1 cellular context compared by ENCODE assay signal in the genomic region with DNA sequence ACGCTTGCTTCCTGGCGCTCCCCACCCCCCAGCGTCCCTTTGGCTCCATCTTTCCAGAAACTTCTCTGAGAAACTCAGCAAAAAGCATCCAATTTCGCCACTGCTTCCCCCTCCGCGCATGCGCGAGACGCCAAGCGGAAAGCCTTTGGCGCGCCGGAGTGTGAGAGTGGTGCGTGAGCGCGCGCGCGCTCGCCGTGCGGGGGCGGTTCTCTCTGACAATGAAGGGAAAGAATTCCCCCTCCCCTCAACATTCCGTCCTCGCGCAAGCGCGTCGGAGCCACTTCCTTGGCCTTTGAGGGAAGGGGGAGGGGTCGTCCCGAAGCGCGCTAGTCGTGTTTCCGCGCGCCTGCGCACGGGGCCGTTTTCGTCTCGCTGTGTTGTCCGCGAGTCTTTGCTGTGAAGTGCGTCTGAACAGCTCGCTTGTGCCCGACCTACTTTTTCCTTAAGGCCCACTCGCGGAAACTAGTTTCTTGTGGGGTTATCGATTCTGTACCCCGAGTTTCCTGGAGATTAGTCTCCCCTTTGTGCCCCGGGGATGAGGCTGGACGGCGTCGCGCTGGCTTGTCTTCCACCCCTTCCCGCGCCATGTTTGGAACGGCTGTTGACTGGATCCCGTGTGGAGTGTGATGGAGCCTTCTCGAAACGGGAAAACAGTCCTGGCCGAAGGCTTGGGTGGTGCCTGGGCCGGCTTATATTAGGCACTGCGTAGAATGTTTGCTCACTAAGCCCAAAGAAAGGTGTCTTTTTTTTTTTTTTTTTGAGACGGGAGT.
A peak's percentile ranks its signal among the peaks of the same experiment; 100 is the strongest.
TF ChIP-seq lines count a peak whose summit lies in the region.

No MANE protein-coding gene starts in this region.

TF ChIP-seq in HepG2, 621 proteins besides CTCF, POLR2A, EP300 and RAD21 (continued from another document):
- TF ChIP-seq TOE1 (CRISPR knock-in tag; IDR thresholded peaks at IDR 0.05) (peak; percentile 23; the same call in 1 of the 2 replicates), ZNF317 (CRISPR knock-in tag; IDR thresholded peaks at IDR 0.05) (no peak), ZNF616 (CRISPR knock-in tag; IDR thresholded peaks at IDR 0.05; ENCODE audit: low read depth) (no peak), HNRNPUL1 (IDR thresholded peaks at IDR 0.05; ENCODE audit: low read depth, low read length) (no peak), ZNF10 (CRISPR knock-in tag; IDR thresholded peaks at IDR 0.05; ENCODE audit: borderline replicate concordance, low read depth) (no peak), YY1 (IDR thresholded peaks at IDR 0.05; ENCODE audit: insufficient read depth, insufficient replicate concordance, low read depth, low read length) (peak; percentile 75), ZNF207 (IDR thresholded peaks at IDR 0.05; ENCODE audit: borderline replicate concordance) (no peak), SMC3 (IDR thresholded peaks at IDR 0.05; ENCODE audit: low read length) (no peak), CHCHD3 (CRISPR knock-in tag; IDR thresholded peaks at IDR 0.05) (no peak), SCMH1 (CRISPR knock-in tag; IDR thresholded peaks at IDR 0.05; ENCODE audit: borderline replicate concordance) (no peak), POLR2AphosphoS2 (IDR thresholded peaks at IDR 0.05; ENCODE audit: low read depth, low read length) (no peak), ETS1 (CRISPR knock-in tag; IDR thresholded peaks at IDR 0.05) (no peak), ZNF891 (CRISPR knock-in tag; IDR thresholded peaks at IDR 0.05) (0 out of 2 replicates have a peak, but pooled peaks have one; percentile 39), WIZ (CRISPR knock-in tag; IDR thresholded peaks at IDR 0.05) (peak; percentile 63; the same call in 1 of the 2 replicates), NFIB (CRISPR knock-in tag; IDR thresholded peaks at IDR 0.05; ENCODE audit: borderline replicate concordance) (no peak), TOPORS (CRISPR knock-in tag; IDR thresholded peaks at IDR 0.05) (no peak), ZNF282 (IDR thresholded peaks at IDR 0.05; ENCODE audit: partially characterized antibody) (no peak), ZNF724P (CRISPR knock-in tag; IDR thresholded peaks at IDR 0.05; ENCODE audit: borderline replicate concordance) (no peak), ZNF761 (CRISPR knock-in tag; conservative IDR thresholded peaks at IDR 0.05) (0 out of 2 replicates have a peak, but pooled peaks have one; percentile 23), ZNF839 (CRISPR knock-in tag; IDR thresholded peaks at IDR 0.05; ENCODE audit: borderline replicate concordance) (0 out of 2 replicates have a peak, but pooled peaks have one; percentile 60), ZNF12 (CRISPR knock-in tag; IDR thresholded peaks at IDR 0.05) (no peak), ZMAT5 (CRISPR knock-in tag; IDR thresholded peaks at IDR 0.05; ENCODE audit: borderline replicate concordance, low read depth) (no peak), RAD51 (IDR thresholded peaks at IDR 0.05; ENCODE audit: borderline replicate concordance) (no peak), EHMT2 (IDR thresholded peaks at IDR 0.05; ENCODE audit: borderline replicate concordance, low read depth, low read length) (no peak), KAT8 (CRISPR knock-in tag; IDR thresholded peaks at IDR 0.05) (peak; percentile 46; the same call in 1 of the 2 replicates)
- TF ChIP-seq, protein P1, sequence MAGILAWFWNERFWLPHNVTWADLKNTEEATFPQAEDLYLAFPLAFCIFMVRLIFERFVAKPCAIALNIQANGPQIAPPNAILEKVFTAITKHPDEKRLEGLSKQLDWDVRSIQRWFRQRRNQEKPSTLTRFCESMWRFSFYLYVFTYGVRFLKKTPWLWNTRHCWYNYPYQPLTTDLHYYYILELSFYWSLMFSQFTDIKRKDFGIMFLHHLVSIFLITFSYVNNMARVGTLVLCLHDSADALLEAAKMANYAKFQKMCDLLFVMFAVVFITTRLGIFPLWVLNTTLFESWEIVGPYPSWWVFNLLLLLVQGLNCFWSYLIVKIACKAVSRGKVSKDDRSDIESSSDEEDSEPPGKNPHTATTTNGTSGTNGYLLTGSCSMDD (CRISPR knock-in tag; IDR thresholded peaks at IDR 0.05) = no peak
- TF ChIP-seq, protein P2, sequence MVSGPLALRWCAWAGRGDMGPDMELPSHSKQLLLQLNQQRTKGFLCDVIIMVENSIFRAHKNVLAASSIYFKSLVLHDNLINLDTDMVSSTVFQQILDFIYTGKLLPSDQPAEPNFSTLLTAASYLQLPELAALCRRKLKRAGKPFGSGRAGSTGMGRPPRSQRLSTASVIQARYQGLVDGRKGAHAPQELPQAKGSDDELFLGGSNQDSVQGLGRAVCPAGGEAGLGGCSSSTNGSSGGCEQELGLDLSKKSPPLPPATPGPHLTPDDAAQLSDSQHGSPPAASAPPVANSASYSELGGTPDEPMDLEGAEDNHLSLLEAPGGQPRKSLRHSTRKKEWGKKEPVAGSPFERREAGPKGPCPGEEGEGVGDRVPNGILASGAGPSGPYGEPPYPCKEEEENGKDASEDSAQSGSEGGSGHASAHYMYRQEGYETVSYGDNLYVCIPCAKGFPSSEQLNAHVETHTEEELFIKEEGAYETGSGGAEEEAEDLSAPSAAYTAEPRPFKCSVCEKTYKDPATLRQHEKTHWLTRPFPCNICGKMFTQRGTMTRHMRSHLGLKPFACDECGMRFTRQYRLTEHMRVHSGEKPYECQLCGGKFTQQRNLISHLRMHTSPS (CRISPR knock-in tag; IDR thresholded peaks at IDR 0.05; ENCODE audit: low read depth) = no peak
- TF ChIP-seq, protein P3, sequence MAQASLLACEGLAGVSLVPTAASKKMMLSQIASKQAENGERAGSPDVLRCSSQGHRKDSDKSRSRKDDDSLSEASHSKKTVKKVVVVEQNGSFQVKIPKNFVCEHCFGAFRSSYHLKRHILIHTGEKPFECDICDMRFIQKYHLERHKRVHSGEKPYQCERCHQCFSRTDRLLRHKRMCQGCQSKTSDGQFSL (CRISPR knock-in tag; IDR thresholded peaks at IDR 0.05) = 0 out of 2 replicates have a peak, but pooled peaks have one; percentile 15
